13 cellular contexts compared by ENCODE assay signal in genomic region chr3:126085276-126085675, GRCh38. TPM values are rescaled to one million over a fixed set of nuclear protein-coding genes. Genes with fewer than 3 reads are reported as not detected.
DNase-seq lines count a peak whose midpoint lies in the region; ATAC-seq and TF ChIP-seq lines count a peak whose summit lies in the region.
"Had no signal": no experiment of that assay in that cellular context is flagged by ENCODE, and none has a peak within 500 bp of the region (broad histone marks: within the 10 kb centered on the region; RNA-seq: fewer than 3 reads in every experiment).

No MANE protein-coding gene starts in this region.

- H3K27me3 Mint-ChIP-seq in activated CD4-positive, alpha-beta T cell treated with anti-CD3 and anti-CD28 coated beads, Interleukin-2, amount 10 ng/mL, durations not matched to agents 24 days and 14 days, result no peaks in the 10 kb centered on the region
- H3K27me3 Mint-ChIP-seq in activated CD4-positive, alpha-beta memory T cell treated with anti-CD3 and anti-CD28 coated beads for 36 hours, result no peaks in the 10 kb centered on the region
- H3K27me3 Mint-ChIP-seq in effector memory CD8-positive, alpha-beta T cell, result no peaks in the 10 kb centered on the region

- H3K4me1 ChIP-seq in gastrocnemius medialis (peaks cover 18 to 22% of the 10 kb centered on the region in 2 donors), foreskin keratinocyte (peaks cover 18% of the 10 kb centered on the region)

- H3K4me3 ChIP-seq in gastrocnemius medialis, result no peak overlapping the region

- H3K27me3 ChIP-seq in gastrocnemius medialis (no peaks in the 10 kb centered on the region), foreskin keratinocyte (no peaks in the 10 kb centered on the region)
- H3K27me3 ChIP-seq: testis had no signal

- H3K27ac Mint-ChIP-seq in activated CD4-positive, alpha-beta T cell treated with anti-CD3 and anti-CD28 coated beads, Interleukin-2, amount 10 ng/mL, durations not matched to agents 24 days and 14 days, result peak overlapping the region; percentile 32
- no peak overlapping the region for H3K27ac Mint-ChIP-seq in activated CD4-positive, alpha-beta memory T cell treated with anti-CD3 and anti-CD28 coated beads for 36 hours
- H3K27ac Mint-ChIP-seq in effector memory CD8-positive, alpha-beta T cell, result peak overlapping the region in 1 of 2 donors; percentile 46

- H3K36me3 Mint-ChIP-seq in activated CD4-positive, alpha-beta T cell treated with anti-CD3 and anti-CD28 coated beads, Interleukin-2, amount 10 ng/mL, durations not matched to agents 24 days and 14 days (ENCODE audit: low read depth), result no peaks in the 10 kb centered on the region
- H3K36me3 Mint-ChIP-seq in activated CD4-positive, alpha-beta memory T cell treated with anti-CD3 and anti-CD28 coated beads for 36 hours, result peaks cover 4% of the 10 kb centered on the region
- H3K36me3 Mint-ChIP-seq in effector memory CD8-positive, alpha-beta T cell (ENCODE audit: insufficient read depth), result no peaks in the 10 kb centered on the region

- peak overlapping the region; percentile 74 for H3K4me3 Mint-ChIP-seq in activated CD4-positive, alpha-beta T cell treated with anti-CD3 and anti-CD28 coated beads, Interleukin-2, amount 10 ng/mL, durations not matched to agents 24 days and 14 days
- peak overlapping the region; percentile 85 for H3K4me3 Mint-ChIP-seq in activated CD4-positive, alpha-beta memory T cell treated with anti-CD3 and anti-CD28 coated beads for 36 hours
- H3K4me3 Mint-ChIP-seq in effector memory CD8-positive, alpha-beta T cell, result peak overlapping the region; percentile 78 to 93

- POLR2A ChIA-PET in activated CD4-positive, alpha-beta memory T cell treated with anti-CD3 and anti-CD28 coated beads for 36 hours (lab: Charles Lee), result no interaction called here

- peaks cover 15% of the 10 kb centered on the region for H3K4me1 Mint-ChIP-seq in activated CD4-positive, alpha-beta T cell treated with anti-CD3 and anti-CD28 coated beads, Interleukin-2, amount 10 ng/mL, durations not matched to agents 24 days and 14 days
- peaks cover 19% of the 10 kb centered on the region for H3K4me1 Mint-ChIP-seq in activated CD4-positive, alpha-beta memory T cell treated with anti-CD3 and anti-CD28 coated beads for 36 hours (ENCODE audit: low read depth)
- peaks cover 14 to 15% of the 10 kb centered on the region in 2 donors for H3K4me1 Mint-ChIP-seq in effector memory CD8-positive, alpha-beta T cell (ENCODE audit: low read depth in 2 of 2)

- in situ Hi-C loops in gastrocnemius medialis (cut with MboI; ENCODE audit: low sequenced_read_pairs in 4 of 4), result loop anchor here in 1 of 4 donors (10.0 kb wide), 1 partner anchor 110 kb away; no protein-coding TSS in a partner anchor

- DNase-seq in activated CD4-positive, alpha-beta T cell treated with anti-CD3 and anti-CD28 coated beads, Interleukin-2, amount 10 ng/mL, durations not matched to agents 24 days and 14 days, result no peak
- no peak for DNase-seq in activated CD4-positive, alpha-beta T cell treated with anti-CD3 and anti-CD28 coated beads for 4 hours
- DNase-seq in activated CD4-positive, alpha-beta memory T cell treated with anti-CD3 and anti-CD28 coated beads for 36 hours, result no peak
- DNase-seq in effector memory CD8-positive, alpha-beta T cell, result no peak
- DNase-seq in gastrocnemius medialis (no peak), foreskin keratinocyte (no peak), superior temporal gyrus (ENCODE audit: extremely low spot score) (no peak), putamen (ENCODE audit: low spot score) (no peak)
- DNase-seq: central memory CD4-positive, alpha-beta T cell; left colon; testis; WERI-Rb-1 had no signal

- H3K9me3 Mint-ChIP-seq in activated CD4-positive, alpha-beta T cell treated with anti-CD3 and anti-CD28 coated beads, Interleukin-2, amount 10 ng/mL, durations not matched to agents 24 days and 14 days, result no peaks in the 10 kb centered on the region
- no peaks in the 10 kb centered on the region for H3K9me3 Mint-ChIP-seq in activated CD4-positive, alpha-beta memory T cell treated with anti-CD3 and anti-CD28 coated beads for 36 hours
- no peaks in the 10 kb centered on the region for H3K9me3 Mint-ChIP-seq in effector memory CD8-positive, alpha-beta T cell

- intact Hi-C loops in activated CD4-positive, alpha-beta T cell treated with anti-CD3 and anti-CD28 coated beads, Interleukin-2, amount 10 ng/mL, durations not matched to agents 24 days and 14 days (cut with micrococcal nuclease), result loop anchor here (2.0 kb wide), 1 partner anchor 168 kb away; no protein-coding TSS in a partner anchor
- intact Hi-C loops in activated CD4-positive, alpha-beta memory T cell treated with anti-CD3 and anti-CD28 coated beads for 36 hours (cut with micrococcal nuclease), result loop anchor here (2.0 kb wide), 2 partner anchors 94 to 392 kb away; no protein-coding TSS in a partner anchor
- intact Hi-C loops in gastrocnemius medialis (cut with DNase I; ENCODE audit: low total_unique reads), result loop anchor here (2.0 to 10.0 kb wide), 2 partner anchors 16 to 90 kb away; no protein-coding TSS in a partner anchor

- ATAC-seq in effector memory CD8-positive, alpha-beta T cell (replicated peaks), result no peak
- ATAC-seq in gastrocnemius medialis (no peak), foreskin keratinocyte (no peak)
- ATAC-seq: left colon had no signal

- H3K27ac ChIP-seq in gastrocnemius medialis (peak overlapping the region; percentile 94 to 97 (median 96)), foreskin keratinocyte (no peak overlapping the region)

- no peak for TF ChIP-seq CTCF in gastrocnemius medialis (IDR thresholded peaks at IDR 0.05 in 4 of 5, conservative IDR thresholded peaks at IDR 0.05 in 1 of 5)
- no peak for TF ChIP-seq CTCF in foreskin keratinocyte (conservative IDR thresholded peaks at IDR 0.05)

- CTCF ChIA-PET in activated CD4-positive, alpha-beta memory T cell treated with anti-CD3 and anti-CD28 coated beads for 36 hours (lab: Charles Lee), result interaction anchor here (1.6 kb wide), 1 partner anchor 11 kb away, joined by 11 read pairs; no protein-coding TSS in a partner anchor

- no peak for TF ChIP-seq POLR2A in gastrocnemius medialis (IDR thresholded peaks at IDR 0.05)

- H3K36me3 ChIP-seq in gastrocnemius medialis, result no peaks in the 10 kb centered on the region
- H3K36me3 ChIP-seq: HAP-1, WERI-Rb-1 had no signal

- H3K9me3 ChIP-seq in gastrocnemius medialis, result no peaks in the 10 kb centered on the region
- H3K9me3 ChIP-seq: testis had no signal

RNA-seq across cellular contexts. Expression of gene SLC41A3, which starts 1.4 kb away (rescaled TPM):
- 17.9 and 20.1 TPM in 2 replicates for total RNA-seq in activated CD4-positive, alpha-beta T cell treated with anti-CD3 and anti-CD28 coated beads, Interleukin-2, amount 10 ng/mL, durations not matched to agents 24 days and 14 days
- total RNA-seq in activated CD4-positive, alpha-beta memory T cell treated with anti-CD3 and anti-CD28 coated beads for 36 hours, result 10 to 100 TPM; 26.3 to 27.3 TPM
- total RNA-seq in gastrocnemius medialis, result 10 to 100 TPM; 43.1 to 76.2 (median 56.7) TPM
- 28.8 and 29.4 TPM in 2 replicates for total RNA-seq in foreskin keratinocyte
- polyA plus RNA-seq in foreskin keratinocyte, result 28.1 and 29.1 TPM in 2 replicates
